Comparison of ENCODE assay signal across 10 cellular contexts in the genomic region with DNA sequence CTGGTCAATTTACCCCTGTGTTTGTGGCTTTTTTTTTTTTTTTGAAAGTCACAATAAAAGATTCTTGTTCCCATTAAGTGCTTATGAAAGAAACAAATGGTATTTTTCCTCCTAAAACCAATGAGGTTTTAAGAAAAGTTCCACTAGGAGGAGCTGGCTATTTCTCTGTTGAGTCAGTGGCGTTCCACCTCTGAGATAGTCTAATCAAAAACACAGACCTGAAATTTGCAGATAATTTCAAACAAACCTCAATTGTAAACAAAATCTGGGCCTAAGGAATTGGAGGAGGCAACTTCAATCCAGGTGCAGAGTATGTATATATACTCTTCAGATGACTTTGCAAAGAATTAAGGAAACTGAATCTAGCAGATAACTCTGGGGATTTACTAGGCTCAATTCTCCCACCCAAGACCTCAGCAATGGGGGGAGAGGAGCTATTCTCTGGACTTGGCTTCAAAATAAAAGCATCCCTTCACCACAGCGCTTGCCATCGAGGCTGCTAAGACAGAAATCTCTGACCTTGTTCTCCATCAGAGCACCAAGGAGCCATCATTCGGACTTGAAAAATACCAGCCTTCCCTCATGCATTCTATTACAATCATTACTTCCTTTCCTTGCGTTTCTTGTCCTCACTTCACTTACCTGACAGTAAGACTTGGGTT. TPM values are rescaled to one million over a fixed set of nuclear protein-coding genes. Genes with fewer than 3 reads are reported as not detected.
DNase-seq lines count a peak whose midpoint lies in the region; ATAC-seq, FAIRE-seq and TF ChIP-seq lines count a peak whose summit lies in the region.
"Had no signal": no experiment of that assay in that cellular context is flagged by ENCODE, and none has a peak within 500 bp of the region (broad histone marks: within the 10 kb centered on the region; RNA-seq: fewer than 3 reads in every experiment).

No MANE protein-coding gene starts in this region.

- no peak overlapping the region for H3K27ac ChIP-seq in liver (ENCODE audit: low read depth in 1 of 2, low read length in 2 of 2)

- H3K27me3 ChIP-seq in liver (ENCODE audit: control insufficient read depth in 4 of 4, insufficient read depth in 4 of 4, low read length in 3 of 4) = no peaks in the 10 kb centered on the region

- in situ Hi-C loops in astrocyte of the spinal cord (cut with HindIII; ENCODE audit: low sequenced_read_pairs) = no loop called here

- ATAC-seq in HG02884 (IDR thresholded peaks at IDR 0.05; ENCODE audit: unreplicated experiment) = no peak
- ATAC-seq: activated T-cell treated with anti-CD3 and anti-CD28 coated beads, Interleukin-2, amount 50 U/mL, for 4 hours had no signal

- H3K36me3 ChIP-seq in liver (ENCODE audit: control insufficient read depth in 4 of 4, insufficient read depth in 3 of 4, low read depth in 1 of 4, low read length in 3 of 4) = no peaks in the 10 kb centered on the region

- TF ChIP-seq RAD21 in liver (IDR thresholded peaks at IDR 0.05) = peak; percentile 81 to 82

- no peaks in the 10 kb centered on the region for H3K9me3 ChIP-seq in liver (ENCODE audit: control insufficient read depth in 4 of 4, low read length in 3 of 4)

- TF ChIP-seq CTCF in astrocyte of the spinal cord (IDR thresholded peaks at IDR 0.05; ENCODE audit: low read depth, low read length) = peak; percentile 52
- TF ChIP-seq CTCF in liver (IDR thresholded peaks at IDR 0.05; ENCODE audit: low read depth, low read length, missing input control) = peak; percentile 41

- no peak for FAIRE-seq in HTR-8/SVneo (lab: Jason Lieb, UNC)

- H3K4me1 ChIP-seq in liver (ENCODE audit: control insufficient read depth in 4 of 4, insufficient read depth in 4 of 4, low read length in 3 of 4) = peaks cover 0 to 25% (median 14%) of the 10 kb centered on the region in 4 donors

- no peak overlapping the region for H3K4me3 ChIP-seq in astrocyte of the spinal cord (ENCODE audit: low read depth, low read length)
- no peak overlapping the region for H3K4me3 ChIP-seq in liver (ENCODE audit: low read depth in 1 of 3, low read length in 3 of 3)

- WGBS in liver = 73% methylated on average over 5 of the region's 5 CpGs

- DNase-seq in AG20443 (ENCODE audit: low spot score) = peak; percentile 40
- DNase-seq in HTR-8/SVneo (ENCODE audit: insufficient read length, low spot score) = peak; percentile 20
- DNase-seq in astrocyte of the spinal cord (ENCODE audit: low read depth, low spot score) = peak; percentile 55
- no peak for DNase-seq in NCI-H2081 (lab: John Stamatoyannopoulos, UW)
- no peak for DNase-seq in anterior cingulate cortex (lab: John Stamatoyannopoulos, UW)
- no peak for DNase-seq in activated T-cell treated with anti-CD3 and anti-CD28 coated beads for 4 hours
- DNase-seq: activated T-cell treated with anti-CD3 and anti-CD28 coated beads, Interleukin-2, amount 50 U/mL, for 4 hours; stimulated activated CD4-positive, alpha-beta T cell treated with anti-CD3 and anti-CD28 coated beads, Interleukin-15, amount 100 ng/mL, for 24 hours had no signal

- H3K9ac ChIP-seq in liver (ENCODE audit: low read depth in 1 of 2, low read length in 2 of 2) = no peak overlapping the region

TF ChIP-seq in liver, 16 proteins besides CTCF, POLR2A, EP300 and RAD21:
- TF ChIP-seq, protein P1, sequence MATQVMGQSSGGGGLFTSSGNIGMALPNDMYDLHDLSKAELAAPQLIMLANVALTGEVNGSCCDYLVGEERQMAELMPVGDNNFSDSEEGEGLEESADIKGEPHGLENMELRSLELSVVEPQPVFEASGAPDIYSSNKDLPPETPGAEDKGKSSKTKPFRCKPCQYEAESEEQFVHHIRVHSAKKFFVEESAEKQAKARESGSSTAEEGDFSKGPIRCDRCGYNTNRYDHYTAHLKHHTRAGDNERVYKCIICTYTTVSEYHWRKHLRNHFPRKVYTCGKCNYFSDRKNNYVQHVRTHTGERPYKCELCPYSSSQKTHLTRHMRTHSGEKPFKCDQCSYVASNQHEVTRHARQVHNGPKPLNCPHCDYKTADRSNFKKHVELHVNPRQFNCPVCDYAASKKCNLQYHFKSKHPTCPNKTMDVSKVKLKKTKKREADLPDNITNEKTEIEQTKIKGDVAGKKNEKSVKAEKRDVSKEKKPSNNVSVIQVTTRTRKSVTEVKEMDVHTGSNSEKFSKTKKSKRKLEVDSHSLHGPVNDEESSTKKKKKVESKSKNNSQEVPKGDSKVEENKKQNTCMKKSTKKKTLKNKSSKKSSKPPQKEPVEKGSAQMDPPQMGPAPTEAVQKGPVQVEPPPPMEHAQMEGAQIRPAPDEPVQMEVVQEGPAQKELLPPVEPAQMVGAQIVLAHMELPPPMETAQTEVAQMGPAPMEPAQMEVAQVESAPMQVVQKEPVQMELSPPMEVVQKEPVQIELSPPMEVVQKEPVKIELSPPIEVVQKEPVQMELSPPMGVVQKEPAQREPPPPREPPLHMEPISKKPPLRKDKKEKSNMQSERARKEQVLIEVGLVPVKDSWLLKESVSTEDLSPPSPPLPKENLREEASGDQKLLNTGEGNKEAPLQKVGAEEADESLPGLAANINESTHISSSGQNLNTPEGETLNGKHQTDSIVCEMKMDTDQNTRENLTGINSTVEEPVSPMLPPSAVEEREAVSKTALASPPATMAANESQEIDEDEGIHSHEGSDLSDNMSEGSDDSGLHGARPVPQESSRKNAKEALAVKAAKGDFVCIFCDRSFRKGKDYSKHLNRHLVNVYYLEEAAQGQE (IDR thresholded peaks at IDR 0.05) = no peak
- TF ChIP-seq GABPA (IDR thresholded peaks at IDR 0.05 in 1 of 2, conservative IDR thresholded peaks at IDR 0.05 in 1 of 2) = no peak
- TF ChIP-seq, protein P2, sequence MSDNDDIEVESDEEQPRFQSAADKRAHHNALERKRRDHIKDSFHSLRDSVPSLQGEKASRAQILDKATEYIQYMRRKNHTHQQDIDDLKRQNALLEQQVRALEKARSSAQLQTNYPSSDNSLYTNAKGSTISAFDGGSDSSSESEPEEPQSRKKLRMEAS (IDR thresholded peaks at IDR 0.05) = no peak

RNA-seq across cellular contexts. Expression of a gene that starts 52.4 kb away (rescaled TPM):
- total RNA-seq in liver = 10 to 100 TPM in 1 of 2 donors, 1 to 10 TPM in 1; 8.3 to 32.4 TPM
- 10 to 100 TPM in 1 of 2 donors, 1 to 10 TPM in 1; 9.3 to 13.7 TPM for polyA plus RNA-seq in liver

Comparison
In these comparisons a context has a peak if more than half of its experiments do, and no peak if none do; other contexts are left out.
1. DNase-seq: peak in AG20443 (single experiment), HTR-8/SVneo (single experiment) and astrocyte of the spinal cord (single experiment); none in NCI-H2081 (0 of 2), anterior cingulate cortex (0 of 58) and activated T-cell treated with anti-CD3 and anti-CD28 coated beads for 4 hours (single experiment).